ENCODE assay signal across 8 cellular contexts in the genomic region with DNA sequence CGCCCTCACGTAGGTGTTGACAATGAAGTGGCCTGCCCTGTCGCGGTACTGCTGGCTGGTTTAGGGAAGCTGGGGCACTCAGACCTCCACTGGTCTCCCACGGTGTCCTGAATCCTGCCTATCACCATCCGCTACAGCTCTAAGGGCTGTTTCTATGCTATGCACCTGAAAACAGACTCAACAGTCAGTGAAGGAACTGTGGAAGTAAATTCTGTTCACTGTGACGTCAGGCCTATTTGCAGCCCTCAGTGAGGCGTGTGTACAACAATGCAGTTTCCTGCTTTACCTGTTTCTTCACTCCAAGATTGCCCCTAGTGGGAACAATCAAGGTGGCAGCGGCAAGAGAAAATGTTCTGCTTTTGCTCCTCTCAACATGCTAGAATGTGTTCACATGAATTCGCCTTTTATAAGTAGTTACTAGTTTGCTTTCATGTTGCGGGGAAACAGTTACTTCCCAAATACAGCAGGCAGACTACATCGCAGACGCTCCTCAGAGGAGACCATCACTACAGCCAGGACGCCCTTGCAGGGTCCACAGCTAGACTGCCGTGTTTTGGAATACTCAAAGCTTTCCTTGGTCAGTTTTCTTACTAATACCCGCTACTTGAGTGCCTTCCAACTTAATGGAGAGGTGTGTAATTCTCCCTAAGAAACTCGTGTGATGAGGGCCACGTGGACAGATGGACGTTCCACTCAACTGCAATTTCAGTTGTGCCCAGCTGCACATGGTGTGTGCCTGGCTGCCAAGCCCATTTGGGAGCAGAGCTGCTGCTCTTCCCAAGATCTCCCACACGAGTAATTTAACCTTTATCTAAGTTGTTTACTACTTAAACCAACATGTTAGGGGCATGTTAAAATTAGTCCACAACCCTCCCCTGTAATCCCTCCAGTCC. TPM values are rescaled to one million over a fixed set of nuclear protein-coding genes. Genes with fewer than 3 reads are reported as not detected.
DNase-seq lines count a peak whose midpoint lies in the region; ATAC-seq and TF ChIP-seq lines count a peak whose summit lies in the region.

No MANE protein-coding gene starts in this region.

- H3K36me3 ChIP-seq in mesodermal cell (ENCODE audit: control insufficient read depth, insufficient read depth, low read length) = peaks cover 79% of the 10 kb centered on the region

- peak overlapping the region; percentile 71 for H3K27ac ChIP-seq in mesodermal cell (ENCODE audit: low read depth, low read length, severe bottlenecking)

- intact Hi-C loops in Right ventricle myocardium inferior (cut with DNase I) (loop anchor here (2.0 to 5.0 kb wide), 2 partner anchors 36 to 108 kb away; a partner anchor contains a TSS), cardiac septum (cut with DNase I) (loop anchor here (5.0 kb wide), 1 partner anchor 106 kb away; a partner anchor contains a TSS)

- DNase-seq in Right ventricle myocardium inferior (ENCODE audit: missing footprints) (no peak), cardiac septum (ENCODE audit: low spot score) (no peak), GF-D8 (lab: John Stamatoyannopoulos, UW) (no peak)
- no peak for DNase-seq in activated naive CD8-positive, alpha-beta T cell treated with anti-CD3 and anti-CD28 coated beads for 36 hours
- DNase-seq in stimulated activated CD4-positive, alpha-beta T cell treated with anti-CD3 and anti-CD28 coated beads, Interleukin-15, amount 100 ng/mL, for 24 hours = no peak

- H3K9me3 ChIP-seq in mesodermal cell (ENCODE audit: control insufficient read depth, low read length) = no peaks in the 10 kb centered on the region

- H3K27me3 Mint-ChIP-seq in activated naive CD8-positive, alpha-beta T cell treated with anti-CD3 and anti-CD28 coated beads for 36 hours = no peaks in the 10 kb centered on the region

- peak overlapping the region; percentile 31 for H3K27ac Mint-ChIP-seq in activated naive CD8-positive, alpha-beta T cell treated with anti-CD3 and anti-CD28 coated beads for 36 hours

- ATAC-seq in Right ventricle myocardium inferior = peak; percentile 4
- no peak for ATAC-seq in GM21381 (IDR thresholded peaks at IDR 0.05; ENCODE audit: unreplicated experiment)

- H3K4me1 ChIP-seq in mesodermal cell (ENCODE audit: control insufficient read depth, insufficient read depth, low read length, poor library complexity, severe bottlenecking) = no peaks in the 10 kb centered on the region

- peak; percentile 6; the same call in 1 of the 2 replicates for TF ChIP-seq CTCF in LNCAP (IDR thresholded peaks at IDR 0.05)

- H3K4me1 Mint-ChIP-seq in activated naive CD8-positive, alpha-beta T cell treated with anti-CD3 and anti-CD28 coated beads for 36 hours = peaks cover 45% of the 10 kb centered on the region

- H3K9me3 Mint-ChIP-seq in activated naive CD8-positive, alpha-beta T cell treated with anti-CD3 and anti-CD28 coated beads for 36 hours = no peaks in the 10 kb centered on the region

- peaks cover 28% of the 10 kb centered on the region for H3K36me3 Mint-ChIP-seq in activated naive CD8-positive, alpha-beta T cell treated with anti-CD3 and anti-CD28 coated beads for 36 hours

- H3K4me3 Mint-ChIP-seq in activated naive CD8-positive, alpha-beta T cell treated with anti-CD3 and anti-CD28 coated beads for 36 hours = no peak overlapping the region

- 82 to 85% methylated on average over 19 to 20 of the region's 20 CpGs for WGBS in mesodermal cell (ENCODE audit: insufficient coverage in 2 of 2), 2 experiments

- H3K4me3 ChIP-seq in mesodermal cell (ENCODE audit: extremely low read depth, insufficient read depth, low read length, poor library complexity, severe bottlenecking) = no peak overlapping the region

RNA-seq across cellular contexts. Expression of a gene that starts 25.4 kb away (rescaled TPM):
- total RNA-seq in Right ventricle myocardium inferior (33.5 TPM), cardiac septum (38.9 TPM)
- 10 to 100 TPM; 46.3 to 47.2 TPM for total RNA-seq in activated naive CD8-positive, alpha-beta T cell treated with anti-CD3 and anti-CD28 coated beads for 36 hours
- polyA plus RNA-seq in mesodermal cell (2013, experiment 1 of 2) = 26.9 TPM
- polyA plus RNA-seq in mesodermal cell (2013, experiment 2 of 2) = 24.4 TPM

RNA-seq across cellular contexts. Expression of a gene that starts 37.0 kb away (rescaled TPM):
- total RNA-seq in Right ventricle myocardium inferior (16.1 TPM), cardiac septum (16.4 TPM)
- total RNA-seq in activated naive CD8-positive, alpha-beta T cell treated with anti-CD3 and anti-CD28 coated beads for 36 hours = 10 to 100 TPM; 47.6 to 48.5 TPM
- 33.1 TPM for polyA plus RNA-seq in mesodermal cell (2013, experiment 1 of 2)
- polyA plus RNA-seq in mesodermal cell (2013, experiment 2 of 2) = 30.2 TPM

RNA-seq across cellular contexts. Expression of a gene that starts 39.3 kb away (rescaled TPM):
- total RNA-seq in Right ventricle myocardium inferior = 6.0 TPM
- total RNA-seq in cardiac septum = 7.8 TPM
- total RNA-seq in activated naive CD8-positive, alpha-beta T cell treated with anti-CD3 and anti-CD28 coated beads for 36 hours = 1 to 10 TPM; 5.4 to 5.8 TPM
- polyA plus RNA-seq in mesodermal cell (2013, experiment 1 of 2) = 15.6 TPM
- polyA plus RNA-seq in mesodermal cell (2013, experiment 2 of 2) = 14.9 TPM

RNA-seq across cellular contexts. Expression of a gene that starts 51.6 kb away (rescaled TPM):
- 0.41 TPM for total RNA-seq in Right ventricle myocardium inferior
- total RNA-seq in cardiac septum = 1.7 TPM
- total RNA-seq in activated naive CD8-positive, alpha-beta T cell treated with anti-CD3 and anti-CD28 coated beads for 36 hours = 10 to 100 TPM; 49.7 to 52.1 TPM
- 12.6 TPM for polyA plus RNA-seq in mesodermal cell (2013, experiment 1 of 2)
- 10.0 TPM for polyA plus RNA-seq in mesodermal cell (2013, experiment 2 of 2)
